ENCODE assay signal across 11 cellular contexts in genomic region chr6:34665019-34665418, GRCh38. TPM values are rescaled to one million over a fixed set of nuclear protein-coding genes. Genes with fewer than 3 reads are reported as not detected.
A peak's percentile ranks its signal among the peaks of the same experiment; 100 is the strongest.
DNase-seq lines count a peak whose midpoint lies in the region; ATAC-seq and TF ChIP-seq lines count a peak whose summit lies in the region.
"Had no signal": no experiment of that assay in that cellular context is flagged by ENCODE, and none has a peak within 500 bp of the region (broad histone marks: within the 10 kb centered on the region; RNA-seq: fewer than 3 reads in every experiment).

No MANE protein-coding gene starts in this region.

- no peak for DNase-seq in CD4-positive, alpha-beta memory T cell
- DNase-seq in chondrocyte (ENCODE audit: low spot score) (no peak), GDM1 (lab: John Stamatoyannopoulos, UW) (no peak), NCI-H128 (lab: John Stamatoyannopoulos, UW; ENCODE audit: unreplicated experiment) (no peak), foreskin fibroblast (no peak)
- DNase-seq in CD4-positive, alpha-beta T cell, result no peak
- DNase-seq: MM.1S; stimulated activated CD4-positive, alpha-beta T cell treated with anti-CD3 and anti-CD28 coated beads, Interleukin-2, amount 100 ng/mL, for 48 hours had no signal

- H3K36me3 ChIP-seq in CD4-positive, alpha-beta memory T cell (ENCODE audit: insufficient read depth, low read length), result no peaks in the 10 kb centered on the region
- H3K36me3 ChIP-seq in KOPT-K1 (ENCODE audit: insufficient read depth, low read length) (no peaks in the 10 kb centered on the region), parathyroid adenoma (ENCODE audit: control insufficient read depth, insufficient read depth, low read length) (no peaks in the 10 kb centered on the region)

- no peak overlapping the region for H3K4me3 ChIP-seq in CD4-positive, alpha-beta memory T cell (ENCODE audit: low read length in 2 of 2)
- H3K4me3 ChIP-seq in parathyroid adenoma (ENCODE audit: low read depth, low read length), result no peak overlapping the region
- no peak overlapping the region for H3K4me3 ChIP-seq in foreskin fibroblast (ENCODE audit: low read depth in 1 of 2, low read length in 2 of 2)

- H3K4me1 Mint-ChIP-seq in CD4-positive, alpha-beta memory T cell, result peaks cover 36 to 66% (median 50%) of the 10 kb centered on the region in 4 donors
- H3K4me1 Mint-ChIP-seq in chondrocyte (ENCODE audit: low read depth), result peaks cover 50% of the 10 kb centered on the region
- H3K4me1 Mint-ChIP-seq in CD4-positive, alpha-beta T cell (ENCODE audit: low read depth), result peaks cover 59% of the 10 kb centered on the region

- H2AFZ ChIP-seq in parathyroid adenoma, result no peak overlapping the region

- H3K27ac ChIP-seq in CD4-positive, alpha-beta memory T cell (ENCODE audit: low read depth, low read length), result no peak overlapping the region
- H3K27ac ChIP-seq in KOPT-K1 (ENCODE audit: low read depth, low read length, poor library complexity, severe bottlenecking), result peak overlapping the region; percentile 57
- no peak overlapping the region for H3K27ac ChIP-seq in parathyroid adenoma
- no peak overlapping the region for H3K27ac ChIP-seq in CD4-positive, alpha-beta T cell (ENCODE audit: low read depth, low read length)

- H3K79me2 ChIP-seq in parathyroid adenoma, result peaks cover 44% of the 10 kb centered on the region

- no peak for ATAC-seq in CD4-positive, alpha-beta T cell (ENCODE audit: poor library complexity)

- no peaks in the 10 kb centered on the region for H3K9me3 Mint-ChIP-seq in CD4-positive, alpha-beta memory T cell
- no peaks in the 10 kb centered on the region for H3K9me3 Mint-ChIP-seq in chondrocyte (ENCODE audit: low read depth)
- H3K9me3 Mint-ChIP-seq in CD4-positive, alpha-beta T cell, result no peaks in the 10 kb centered on the region
- H3K9me3 Mint-ChIP-seq: nephron had no signal

- peaks cover 6 to 7% of the 10 kb centered on the region in 2 donors for H3K36me3 Mint-ChIP-seq in CD4-positive, alpha-beta memory T cell
- H3K36me3 Mint-ChIP-seq in chondrocyte (ENCODE audit: low read depth), result no peaks in the 10 kb centered on the region
- H3K36me3 Mint-ChIP-seq in CD4-positive, alpha-beta T cell (ENCODE audit: low read depth), result peaks cover 4% of the 10 kb centered on the region

- peak overlapping the region in 5 of 8 donors; percentile 7 to 74 (median 43) for H3K4me3 Mint-ChIP-seq in CD4-positive, alpha-beta memory T cell
- no peak overlapping the region for H3K4me3 Mint-ChIP-seq in chondrocyte (ENCODE audit: unreplicated experiment)
- no peak overlapping the region for H3K4me3 Mint-ChIP-seq in CD4-positive, alpha-beta T cell
- H3K4me3 Mint-ChIP-seq: nephron had no signal

- intact Hi-C loops in CD4-positive, alpha-beta memory T cell (cut with micrococcal nuclease), result no loop called here
- intact Hi-C loops in CD4-positive, alpha-beta T cell (cut with DNase I, micrococcal nuclease), result no loop called here

- peak overlapping the region; percentile 1 for H3K4me2 ChIP-seq in parathyroid adenoma (ENCODE audit: low read length)

- POLR2A ChIA-PET in CD4-positive, alpha-beta memory T cell (lab: Charles Lee; ENCODE audit: partially characterized antibody), result interaction anchor here (0.6 to 4.7 kb wide), 10 partner anchors 8 to 963 kb away, joined by 3 to 21 read pairs (median 4); partner anchors contain the start of genes BLTP3A, HMGA1, ILRUN and SNRPC
- POLR2A ChIA-PET in CD4-positive, alpha-beta T cell (lab: Charles Lee), result interaction anchor here (1.2 to 3.2 kb wide), 5 partner anchors 8 to 127 kb away, joined by 3 to 16 read pairs (median 5); partner anchors contain the start of genes BLTP3A and ILRUN

- H3K4me1 ChIP-seq in CD4-positive, alpha-beta memory T cell (ENCODE audit: insufficient read depth, low read length), result peaks cover 76% of the 10 kb centered on the region
- H3K4me1 ChIP-seq in parathyroid adenoma, result peaks cover 3% of the 10 kb centered on the region

- TF ChIP-seq CTCF in chondrocyte (IDR thresholded peaks at IDR 0.05), result no peak
- no peak for TF ChIP-seq CTCF in parathyroid adenoma (IDR thresholded peaks at IDR 0.05)
- no peak for TF ChIP-seq CTCF in CD4-positive, alpha-beta T cell (IDR thresholded peaks at IDR 0.05)
- TF ChIP-seq CTCF in foreskin fibroblast (IDR thresholded peaks at IDR 0.05; ENCODE audit: low read depth, low read length), result no peak

- CTCF ChIA-PET in CD4-positive, alpha-beta memory T cell (lab: Charles Lee; ENCODE audit: partially characterized antibody), result interaction anchor here (0.6 to 2.6 kb wide), 4 partner anchors 9 to 89 kb away, joined by 4 to 9 read pairs (median 4); no protein-coding TSS in a partner anchor
- CTCF ChIA-PET in CD4-positive, alpha-beta T cell (lab: Charles Lee), result no interaction called here

- H3K27ac Mint-ChIP-seq in CD4-positive, alpha-beta memory T cell, result peak overlapping the region in 6 of 7 donors; percentile 55 to 93 (median 85)
- H3K27ac Mint-ChIP-seq in chondrocyte (ENCODE audit: unreplicated experiment), result peak overlapping the region; percentile 86
- H3K27ac Mint-ChIP-seq in CD4-positive, alpha-beta T cell, result no peak overlapping the region

- no peak overlapping the region for H3K9ac ChIP-seq in parathyroid adenoma

- no peaks in the 10 kb centered on the region for H3K27me3 ChIP-seq in CD4-positive, alpha-beta memory T cell (ENCODE audit: insufficient read depth, low read length)
- no peaks in the 10 kb centered on the region for H3K27me3 ChIP-seq in parathyroid adenoma (ENCODE audit: control insufficient read depth, insufficient read depth, low read length)
- no peaks in the 10 kb centered on the region for H3K27me3 ChIP-seq in CD4-positive, alpha-beta T cell (ENCODE audit: control insufficient read depth, insufficient read depth, low read length)

- H3K9me3 ChIP-seq in CD4-positive, alpha-beta memory T cell (ENCODE audit: control insufficient read depth in 1 of 2, low read length in 2 of 2), result no peaks in the 10 kb centered on the region
- H3K9me3 ChIP-seq in KOPT-K1 (ENCODE audit: insufficient read depth, low read length, poor library complexity, severe bottlenecking), result no peaks in the 10 kb centered on the region
- H3K9me3 ChIP-seq in parathyroid adenoma (ENCODE audit: control insufficient read depth, low read length), result no peaks in the 10 kb centered on the region
- H3K9me3 ChIP-seq in CD4-positive, alpha-beta T cell (ENCODE audit: control insufficient read depth, low read length), result no peaks in the 10 kb centered on the region

- H3K27me3 Mint-ChIP-seq in CD4-positive, alpha-beta memory T cell, result no peaks in the 10 kb centered on the region
- H3K27me3 Mint-ChIP-seq in chondrocyte (ENCODE audit: low read depth), result no peaks in the 10 kb centered on the region
- no peaks in the 10 kb centered on the region for H3K27me3 Mint-ChIP-seq in CD4-positive, alpha-beta T cell

RNA-seq across cellular contexts. Expression of gene ILRUN, which starts 31.5 kb away (rescaled TPM):
- total RNA-seq in CD4-positive, alpha-beta memory T cell, result 10 to 100 TPM; 68.6 to 70.7 TPM
- 10 to 100 TPM; 14.8 to 15.1 TPM for polyA plus RNA-seq in CD4-positive, alpha-beta memory T cell
- total RNA-seq in chondrocyte, result 41.0 to 45.9 TPM (median 42.4 TPM) in 3 replicates
- total RNA-seq in CD4-positive, alpha-beta T cell, result 10 to 100 TPM; 44.9 to 49.4 TPM

Comparison
In these comparisons a context has a peak if more than half of its experiments do, and no peak if none do; other contexts are left out.
1. H3K4me3 Mint-ChIP-seq: peak in CD4-positive, alpha-beta memory T cell (5 of 8); none in chondrocyte (single experiment) and CD4-positive, alpha-beta T cell (single experiment).